Comparison of ENCODE assay signal across 26 cellular contexts in genomic region chr2:99957724-99958123, GRCh38.
DNase-seq lines count a peak whose midpoint lies in the region; ATAC-seq and TF ChIP-seq lines count a peak whose summit lies in the region.
"Had no signal": no experiment of that assay in that cellular context is flagged by ENCODE, and none has a peak within 500 bp of the region (broad histone marks: within the 10 kb centered on the region; RNA-seq: fewer than 3 reads in every experiment).

No MANE protein-coding gene starts in this region.

- H3K4me1 Mint-ChIP-seq in HFFc6 (ENCODE audit: low read depth) (peaks cover 7% of the 10 kb centered on the region; the same call in 1 of the 2 replicates), brain (peaks cover 57% of the 10 kb centered on the region)
- H3K4me1 Mint-ChIP-seq: activated CD4-positive, alpha-beta T cell treated with anti-CD3 and anti-CD28 coated beads, Interleukin-2, amount 10 ng/mL, durations not matched to agents 24 days and 14 days; activated CD8-positive, alpha-beta memory T cell treated with anti-CD3 and anti-CD28 coated beads, Interleukin-2, amount 10 ng/mL, durations not matched to agents 7 days and 5 days had no signal

- H3K27me3 ChIP-seq in mesenchymal stem cell (ENCODE audit: control insufficient read depth in 1 of 2, insufficient read depth in 1 of 2, low read length in 2 of 2) = peaks cover 0 to 3% of the 10 kb centered on the region in 2 experiments
- H3K27me3 ChIP-seq: sigmoid colon, tibial nerve had no signal

- peak; percentile 3 for DNase-seq in HFFc6
- no peak for DNase-seq in mesenchymal stem cell
- DNase-seq in NCI-H2196 treated with DMSO at 0.1 percent for 48 hours (lab: John Stamatoyannopoulos, UW; ENCODE audit: unreplicated experiment) = no peak
- no peak for DNase-seq in NCI-H748 (lab: John Stamatoyannopoulos, UW; ENCODE audit: unreplicated experiment)
- DNase-seq: activated CD4-positive, alpha-beta T cell treated with anti-CD3 and anti-CD28 coated beads, Interleukin-2, amount 10 ng/mL, durations not matched to agents 24 days and 14 days; activated CD8-positive, alpha-beta memory T cell treated with anti-CD3 and anti-CD28 coated beads, Interleukin-2, amount 10 ng/mL, durations not matched to agents 7 days and 5 days; activated naive CD4-positive, alpha-beta T cell treated with anti-CD3 and anti-CD28 coated beads, Interleukin-2, amount 50 U/mL, for 16 hours; activated T-cell treated with anti-CD3 and anti-CD28 coated beads, Interleukin-2, amount 50 U/mL, for 72 hours; AML-193; aorta; effector CD4-positive, alpha-beta T cell; H7; left ventricle myocardium superior; NCI-H1092; NCI-H187 treated with DMSO at 0.1 percent for 48 hours; NCI-H226; NCI-H774; sigmoid colon; T-helper 2 cell had no signal

- H3K4me3 Mint-ChIP-seq in HFFc6 (no peak overlapping the region), brain (no peak overlapping the region)
- H3K4me3 Mint-ChIP-seq: activated CD4-positive, alpha-beta T cell treated with anti-CD3 and anti-CD28 coated beads, Interleukin-2, amount 10 ng/mL, durations not matched to agents 24 days and 14 days; activated CD8-positive, alpha-beta memory T cell treated with anti-CD3 and anti-CD28 coated beads, Interleukin-2, amount 10 ng/mL, durations not matched to agents 7 days and 5 days; activated T-cell treated with anti-CD3 and anti-CD28 coated beads, Interleukin-2, amount 50 U/mL, for 72 hours; natural killer cell treated with Interleukin-12 subunit alpha and Interleukin-12 subunit beta and Interleukin-15 and Interleukin-18, amount 100 ng/mL, for 72 hours had no signal

- H3K9me3 ChIP-seq in mesenchymal stem cell (ENCODE audit: control insufficient read depth, low read length) = no peaks in the 10 kb centered on the region
- H3K9me3 ChIP-seq: sigmoid colon, tibial nerve had no signal

- H2BK5ac ChIP-seq in mesenchymal stem cell (ENCODE audit: low read depth, low read length, poor library complexity, severe bottlenecking) = no peak overlapping the region

- H4K8ac ChIP-seq in mesenchymal stem cell (ENCODE audit: low read length) = peak overlapping the region; percentile 80

- no peak overlapping the region for H3K4me3 ChIP-seq in mesenchymal stem cell (ENCODE audit: insufficient read depth in 1 of 2, low read depth in 1 of 2, low read length in 2 of 2)
- H3K4me3 ChIP-seq: sigmoid colon, SK-N-MC, tibial nerve had no signal

- H3K27me3 Mint-ChIP-seq in HFFc6 (ENCODE audit: insufficient read depth) (peaks cover 6% of the 10 kb centered on the region; the same call in 1 of the 2 replicates), brain (peaks cover 3% of the 10 kb centered on the region)
- H3K27me3 Mint-ChIP-seq: activated CD4-positive, alpha-beta T cell treated with anti-CD3 and anti-CD28 coated beads, Interleukin-2, amount 10 ng/mL, durations not matched to agents 24 days and 14 days; activated CD8-positive, alpha-beta memory T cell treated with anti-CD3 and anti-CD28 coated beads, Interleukin-2, amount 10 ng/mL, durations not matched to agents 7 days and 5 days had no signal

- no peak overlapping the region for H2BK120ac ChIP-seq in mesenchymal stem cell (ENCODE audit: low read depth, low read length)

- no peak overlapping the region for H3K4ac ChIP-seq in mesenchymal stem cell (ENCODE audit: low read depth in 1 of 2, low read length in 2 of 2)

- no peak overlapping the region for H2BK12ac ChIP-seq in mesenchymal stem cell (ENCODE audit: low read length in 2 of 2)

- peaks cover 0 to 12% of the 10 kb centered on the region in 2 experiments for H3K36me3 ChIP-seq in mesenchymal stem cell (ENCODE audit: control insufficient read depth in 1 of 2, insufficient read depth in 2 of 2, low read depth in 1 of 2, low read length in 2 of 2)
- H3K36me3 ChIP-seq: sigmoid colon, tibial nerve had no signal

- TF ChIP-seq CTCF in HFFc6 (IDR thresholded peaks at IDR 0.05) = no peak
- no peak for TF ChIP-seq CTCF in brain (conservative IDR thresholded peaks at IDR 0.05)

- no peak overlapping the region for H3K18ac ChIP-seq in mesenchymal stem cell (ENCODE audit: low read depth in 1 of 2, low read length in 2 of 2)

- no peak overlapping the region for H3K27ac ChIP-seq in mesenchymal stem cell (ENCODE audit: low read length, poor library complexity, severe bottlenecking)
- H3K27ac ChIP-seq: HL-60, sigmoid colon, SK-N-MC, tibial nerve had no signal

- 92% methylated on average over 4 of the region's 4 CpGs for WGBS in mesenchymal stem cell

- no peak overlapping the region for H3K14ac ChIP-seq in mesenchymal stem cell (ENCODE audit: low read length in 2 of 2)

- H3K27ac Mint-ChIP-seq in HFFc6 = no peak overlapping the region
- H3K27ac Mint-ChIP-seq in brain = peak overlapping the region; percentile 67 to 85 (median 78)
- H3K27ac Mint-ChIP-seq: activated CD4-positive, alpha-beta T cell treated with anti-CD3 and anti-CD28 coated beads, Interleukin-2, amount 10 ng/mL, durations not matched to agents 24 days and 14 days; activated CD8-positive, alpha-beta memory T cell treated with anti-CD3 and anti-CD28 coated beads, Interleukin-2, amount 10 ng/mL, durations not matched to agents 7 days and 5 days; activated T-cell treated with anti-CD3 and anti-CD28 coated beads, Interleukin-2, amount 50 U/mL, for 72 hours; natural killer cell treated with Interleukin-12 subunit alpha and Interleukin-12 subunit beta and Interleukin-15 and Interleukin-18, amount 100 ng/mL, for 72 hours had no signal

- H3K9ac ChIP-seq in mesenchymal stem cell (ENCODE audit: low read length) = no peak overlapping the region

- no peak overlapping the region for H3K4me2 ChIP-seq in mesenchymal stem cell (ENCODE audit: low read length, poor library complexity, severe bottlenecking)

- H3K23ac ChIP-seq in mesenchymal stem cell (ENCODE audit: low read length in 2 of 2) = no peak overlapping the region

- no peaks in the 10 kb centered on the region for H3K9me3 Mint-ChIP-seq in HFFc6
- H3K9me3 Mint-ChIP-seq in brain = peaks cover 0 to 3% (median 0%) of the 10 kb centered on the region in 5 experiments
- H3K9me3 Mint-ChIP-seq: natural killer cell treated with Interleukin-12 subunit alpha and Interleukin-12 subunit beta and Interleukin-15 and Interleukin-18, amount 100 ng/mL, for 72 hours had no signal

- no peaks in the 10 kb centered on the region for H3K36me3 Mint-ChIP-seq in HFFc6 (ENCODE audit: low read depth)
- peaks cover 11% of the 10 kb centered on the region for H3K36me3 Mint-ChIP-seq in brain
- H3K36me3 Mint-ChIP-seq: activated CD8-positive, alpha-beta memory T cell treated with anti-CD3 and anti-CD28 coated beads, Interleukin-2, amount 10 ng/mL, durations not matched to agents 7 days and 5 days; natural killer cell treated with Interleukin-12 subunit alpha and Interleukin-12 subunit beta and Interleukin-15 and Interleukin-18, amount 100 ng/mL, for 72 hours had no signal

- H3K4me1 ChIP-seq in mesenchymal stem cell (ENCODE audit: control insufficient read depth, insufficient read depth, low read depth, low read length) = peaks cover 7% of the 10 kb centered on the region

- no peak overlapping the region for H2AFZ ChIP-seq in mesenchymal stem cell (ENCODE audit: low read depth, low read length)

- no peak overlapping the region for H4K91ac ChIP-seq in mesenchymal stem cell (ENCODE audit: low read length)

- H2AK5ac ChIP-seq in mesenchymal stem cell (ENCODE audit: low read length, severe bottlenecking) = no peak overlapping the region

- H3K79me1 ChIP-seq in mesenchymal stem cell (replicated peaks; ENCODE audit: low read length, poor library complexity, severe bottlenecking) = peaks cover 23% of the 10 kb centered on the region

- no peak overlapping the region for H2BK15ac ChIP-seq in mesenchymal stem cell (ENCODE audit: low read depth, poor library complexity, severe bottlenecking)

- no peak for ATAC-seq in GM21447 (IDR thresholded peaks at IDR 0.05; ENCODE audit: unreplicated experiment)
- ATAC-seq in HG02981 (IDR thresholded peaks at IDR 0.05; ENCODE audit: unreplicated experiment) = no peak
- ATAC-seq: activated CD8-positive, alpha-beta memory T cell treated with anti-CD3 and anti-CD28 coated beads, Interleukin-2, amount 10 ng/mL, durations not matched to agents 7 days and 5 days; activated T-cell treated with anti-CD3 and anti-CD28 coated beads, Interleukin-2, amount 50 U/mL, for 72 hours; left ventricle myocardium superior; natural killer cell treated with Interleukin-12 subunit alpha and Interleukin-12 subunit beta and Interleukin-15 and Interleukin-18, amount 100 ng/mL, for 72 hours had no signal
